In genomic region chr7:150417863-150418262, GRCh38 we compare ENCODE assay signal across 20 cellular contexts. TPM values are rescaled to one million over a fixed set of nuclear protein-coding genes. Genes with fewer than 3 reads are reported as not detected.
DNase-seq lines count a peak whose midpoint lies in the region; ATAC-seq, FAIRE-seq and TF ChIP-seq lines count a peak whose summit lies in the region.
"Had no signal": no experiment of that assay in that cellular context is flagged by ENCODE, and none has a peak within 500 bp of the region (broad histone marks: within the 10 kb centered on the region; RNA-seq: fewer than 3 reads in every experiment).

No MANE protein-coding gene starts in this region.

- no peak overlapping the region for H3K4me3 ChIP-seq in A549
- H3K4me3 ChIP-seq in GM12865 (ENCODE audit: low read depth, low read length): no peak overlapping the region
- H3K4me3 ChIP-seq in OCI-LY3 (ENCODE audit: low read length): no peak overlapping the region
- no peak overlapping the region for H3K4me3 ChIP-seq in H1 (ENCODE audit: extremely low read depth in 1 of 4, insufficient read depth in 2 of 4, low read depth in 3 of 4, low read length in 4 of 4)
- H3K4me3 ChIP-seq: dorsolateral prefrontal cortex, stomach had no signal

- no peak overlapping the region for H2AK5ac ChIP-seq in H1 (ENCODE audit: low read depth, low read length)

- H3K4me2 ChIP-seq in A549: no peak overlapping the region
- H3K4me2 ChIP-seq in OCI-LY3 (ENCODE audit: low read length): no peak overlapping the region
- no peak overlapping the region for H3K4me2 ChIP-seq in H1 (ENCODE audit: insufficient read depth in 1 of 2, low read depth in 2 of 2, low read length in 2 of 2)

- peaks cover 3% of the 10 kb centered on the region for H3K36me3 ChIP-seq in OCI-LY3 (replicated peaks; ENCODE audit: low read depth, low read length)
- H3K36me3 ChIP-seq in H1 (ENCODE audit: control insufficient read depth in 2 of 4, insufficient read depth in 4 of 4, low read length in 3 of 4): no peaks in the 10 kb centered on the region; a peak in 1 of 8 replicates

- H2BK12ac ChIP-seq in H1 (ENCODE audit: low read depth, low read length): no peak overlapping the region

- H2BK20ac ChIP-seq in H1 (ENCODE audit: low read length): no peak overlapping the region

- TF ChIP-seq CTCF in A549 (IDR thresholded peaks at IDR 0.05): peak; percentile 12; the same call in 1 of the 3 replicates
- peak; percentile 3 for TF ChIP-seq CTCF in GM12865 (IDR thresholded peaks at IDR 0.05; ENCODE audit: insufficient read depth, low read depth, low read length, missing control alignments)
- TF ChIP-seq CTCF in OCI-LY3 (IDR thresholded peaks at IDR 0.05; ENCODE audit: low read depth, low read length): peak; percentile 49
- peak in 2 of 3 experiments; percentile 30 to 31; a peak in 2 of 4 replicates for TF ChIP-seq CTCF in H1 (IDR thresholded peaks at IDR 0.05; ENCODE audit: control extremely low read depth in 1 of 3, insufficient read depth in 1 of 3, low read depth in 1 of 3, low read length in 3 of 3)
- no peak for TF ChIP-seq CTCF in GM20000 (IDR thresholded peaks at IDR 0.05; ENCODE audit: extremely low read depth, missing control alignments)

- H3K4me1 ChIP-seq in A549 (peaks cover 5% of the 10 kb centered on the region; the same call in 1 of the 3 replicates), OCI-LY3 (ENCODE audit: low read length) (peaks cover 31% of the 10 kb centered on the region), H1 (replicated peaks in 1 of 4; ENCODE audit: control insufficient read depth in 3 of 4, insufficient read depth in 4 of 4, low read length in 3 of 4) (peaks cover 0 to 3% (median 0%) of the 10 kb centered on the region in 4 experiments; a peak in 2 of 7 replicates)

- no peak for TF ChIP-seq EP300 in A549 (IDR thresholded peaks at IDR 0.05)
- TF ChIP-seq EP300 in H1 (IDR thresholded peaks at IDR 0.05; ENCODE audit: borderline replicate concordance in 1 of 2, low read depth in 2 of 2, low read length in 2 of 2): no peak

- H3K79me2 ChIP-seq in OCI-LY3 (ENCODE audit: low read length) (no peaks in the 10 kb centered on the region), H1 (ENCODE audit: control insufficient read depth in 1 of 2, insufficient read depth in 2 of 2, low read length in 2 of 2) (no peaks in the 10 kb centered on the region)

- H2BK15ac ChIP-seq in H1 (ENCODE audit: low read length): no peak overlapping the region

- H2BK120ac ChIP-seq in H1 (replicated peaks; ENCODE audit: low read depth, low read length): no peak overlapping the region

- no peak overlapping the region for H3K18ac ChIP-seq in H1 (ENCODE audit: extremely low read depth, low read length)

- WGBS in A549 (ENCODE audit: missing lambda C conversion rate): 77% methylated on average over 6 of the region's 6 CpGs
- 89% methylated on average over 6 of the region's 6 CpGs; no CpG with 5 or more reads in 1 of the 2 experiments for WGBS in H1 (ENCODE audit: extremely low coverage in 1 of 2, insufficient coverage in 1 of 2, insufficient read length in 1 of 2, insufficient replicate concordance in 2 of 2, low coverage in 1 of 2, low lambda C conversion rate in 2 of 2, missing lambda C conversion rate in 1 of 2), 2 experiments

- no peak for TF ChIP-seq RAD21 in A549 (conservative IDR thresholded peaks at IDR 0.05 in 1 of 2, IDR thresholded peaks at IDR 0.05 in 1 of 2)
- TF ChIP-seq RAD21 in H1 (IDR thresholded peaks at IDR 0.05 in 1 of 2, conservative IDR thresholded peaks at IDR 0.05 in 1 of 2; ENCODE audit: low read depth in 2 of 2, low read length in 2 of 2): peak; percentile 32 to 42; a peak in 3 of 4 replicates

- H3K27ac ChIP-seq in A549: no peak overlapping the region
- H3K27ac ChIP-seq in OCI-LY3 (ENCODE audit: low read length): no peak overlapping the region
- H3K27ac ChIP-seq in H1 (ENCODE audit: low read depth, low read length): no peak overlapping the region
- H3K27ac ChIP-seq: dorsolateral prefrontal cortex, stomach had no signal

- no peak overlapping the region for H3K23ac ChIP-seq in H1 (ENCODE audit: insufficient read length)

- no peak overlapping the region for H3K9ac ChIP-seq in OCI-LY3 (ENCODE audit: low read length)
- H3K9ac ChIP-seq in H1 (replicated peaks in 1 of 4; ENCODE audit: extremely low read depth in 1 of 4, low read depth in 3 of 4, low read length in 3 of 4): no peak overlapping the region

- no peak for DNase-seq in A549 (ENCODE audit: low read depth in 1 of 2, low spot score in 1 of 2)
- no peak for DNase-seq in GM12865 (ENCODE audit: low read depth)
- DNase-seq in H1 (ENCODE audit: low read depth in 1 of 2, low spot score in 2 of 2): peak in 1 of 2 experiments; percentile 29
- no peak for DNase-seq in NCI-H774 (lab: John Stamatoyannopoulos, UW)
- DNase-seq in GM20000 (ENCODE audit: low spot score): no peak
- DNase-seq in COR-L47 (lab: John Stamatoyannopoulos, UW): no peak
- DNase-seq in activated CD4-positive, alpha-beta T cell treated with anti-CD3 and anti-CD28 coated beads, Interleukin-2, amount 50 U/mL, for 1 hour: no peak
- DNase-seq: Calu3, left cardiac atrium, NCI-H1092, NCI-H2107, NCI-H526 treated with DMSO at 0.1 percent for 48 hours, stomach, T-helper 1 cell had no signal

- no peak overlapping the region for H4K91ac ChIP-seq in H1 (replicated peaks; ENCODE audit: insufficient read length, low read length)

- H3K23me2 ChIP-seq in H1 (ENCODE audit: low read depth, low read length): no peaks in the 10 kb centered on the region

- FAIRE-seq in A549 (lab: Jason Lieb, UNC) (no peak), H1 (lab: Jason Lieb, UNC) (no peak)
- FAIRE-seq: G401.6 had no signal

- no peak for TF ChIP-seq POLR2A in A549 (IDR thresholded peaks at IDR 0.05; ENCODE audit: low read length)
- no peak for TF ChIP-seq POLR2A in H1 (IDR thresholded peaks at IDR 0.05; ENCODE audit: control extremely low read depth in 1 of 2, low read depth in 2 of 2, low read length in 2 of 2)

- no peak overlapping the region for H3K56ac ChIP-seq in H1 (replicated peaks; ENCODE audit: insufficient read length, low read depth, low read length)

- ATAC-seq in A549: no peak
- ATAC-seq: activated CD4-positive, CD25-positive, alpha-beta regulatory T cell treated with anti-CD3 and anti-CD28 coated beads, Interleukin-2, amount 50 U/mL, for 24 hours; left cardiac atrium had no signal

- no peak overlapping the region for H3K14ac ChIP-seq in H1 (ENCODE audit: insufficient read length)

- no peak overlapping the region for H3K4ac ChIP-seq in H1 (replicated peaks; ENCODE audit: insufficient read length, low read depth, low read length)

- H3K27me3 ChIP-seq in OCI-LY3 (ENCODE audit: low read depth, low read length) (no peaks in the 10 kb centered on the region), H1 (replicated peaks in 1 of 4; ENCODE audit: control insufficient read depth in 3 of 4, extremely low read depth in 1 of 4, insufficient read depth in 3 of 4, low read length in 3 of 4) (no peaks in the 10 kb centered on the region)
- H3K27me3 ChIP-seq: dorsolateral prefrontal cortex, stomach had no signal

- H4K5ac ChIP-seq in H1 (ENCODE audit: insufficient read length, low read depth, low read length): no peak overlapping the region

- no peak overlapping the region for H2BK5ac ChIP-seq in H1 (ENCODE audit: low read depth, low read length)

- no peaks in the 10 kb centered on the region for H3K9me3 ChIP-seq in A549
- no peaks in the 10 kb centered on the region for H3K9me3 ChIP-seq in OCI-LY3 (ENCODE audit: insufficient read depth, low read length)
- no peaks in the 10 kb centered on the region for H3K9me3 ChIP-seq in H1 (ENCODE audit: insufficient read depth in 2 of 2, low read depth in 1 of 2, low read length in 1 of 2)
- H3K9me3 ChIP-seq: stomach had no signal

- H2AFZ ChIP-seq in OCI-LY3 (ENCODE audit: low read depth, low read length) (no peak overlapping the region), H1 (ENCODE audit: low read length) (no peak overlapping the region)

- CTCF ChIA-PET in A549 (lab: Yijun Ruan, JAX): interaction anchor here (0.6 to 1.6 kb wide), 5 partner anchors 8 to 684 kb away, joined by 3 to 5 read pairs (median 3); no protein-coding TSS in a partner anchor
- CTCF ChIA-PET in H1 (lab: Charles Lee; ENCODE audit: partially characterized antibody): interaction anchor here (0.6 to 2.2 kb wide), 20 partner anchors 9 to 675 kb away, joined by 3 to 6 read pairs (median 3); partner anchors contain the start of gene RARRES2

- POLR2A ChIA-PET in A549 (lab: Yijun Ruan, JAX): no interaction called here
- POLR2A ChIA-PET in H1 (lab: Charles Lee; ENCODE audit: partially characterized antibody): interaction anchor here (0.7 to 2.9 kb wide), 8 partner anchors 9 to 78 kb away, joined by 3 to 12 read pairs (median 4); partner anchors contain the start of gene REPIN1

- H4K8ac ChIP-seq in H1 (ENCODE audit: extremely low read depth, insufficient read depth, low read length): no peak overlapping the region

- no peaks in the 10 kb centered on the region for H3K79me1 ChIP-seq in H1 (ENCODE audit: low read depth, low read length)

- H4K20me1 ChIP-seq in OCI-LY3 (ENCODE audit: insufficient read depth, low read length) (no peaks in the 10 kb centered on the region), H1 (replicated peaks in 1 of 2; ENCODE audit: control insufficient read depth in 1 of 2, insufficient read depth in 2 of 2, low read length in 2 of 2) (no peaks in the 10 kb centered on the region)

RNA-seq across cellular contexts. Expression of gene GIMAP8, which starts 32.6 kb away (rescaled TPM):
- polyA plus RNA-seq in A549 (2011; rRNA removed) (not detected in 2 replicates), A549 (2017; fragmentation: RNase III; extraction: RNeasy Plus Mini Kit Qiagen cat#74134 plus additional on column Dnase treatment) (not detected in 3 replicates), H1 (2011; rRNA removed) (not detected in 2 replicates)
- polyA plus RNA-seq in A549 (2012; cell fraction: cytosol; rRNA removed): not detected in 2 replicates
- not detected in 2 replicates for polyA plus RNA-seq in A549 (2012; cell fraction: nucleus; rRNA removed)
- not detected in 2 replicates for polyA minus RNA-seq in A549 (2011; rRNA and poly(A)+ RNA removed)
- total RNA-seq in H1 (2021; fragmentation: NEBNext Ultra II Directional; extraction: Animal tissue kit (Norgen Biotek cat#: 25700)): not detected in 2 replicates
- not detected for polyA plus RNA-seq in H1 (2011; cell fraction: cytosol; rRNA removed)
- polyA plus RNA-seq in H1 (2011; cell fraction: nucleus; rRNA removed): not detected
- polyA plus RNA-seq in H1 (2012, experiment 1 of 2): not detected in 4 replicates
- not detected for polyA plus RNA-seq in H1 (2012, experiment 2 of 2)
- not detected for polyA plus RNA-seq in H1 (2013, experiment 1 of 2)
- 0.02 TPM for polyA plus RNA-seq in H1 (2013, experiment 2 of 2)
- not detected in 2 replicates for polyA minus RNA-seq in H1 (2011; rRNA and poly(A)+ RNA removed)
- not detected for polyA minus RNA-seq in H1 (2011; cell fraction: cytosol; rRNA and poly(A)+ RNA removed)
- 0.20 TPM for polyA minus RNA-seq in H1 (2011; cell fraction: nucleus; rRNA and poly(A)+ RNA removed)
- total RNA-seq: Calu3, mesothelial cell of epicardium, neural crest cell had no signal

RNA-seq across cellular contexts. Expression of gene ZNF775, which starts 38.7 kb away (rescaled TPM):
- polyA plus RNA-seq in A549 (2011; rRNA removed): 1.5 and 1.7 TPM in 2 replicates
- polyA plus RNA-seq in A549 (2012; cell fraction: cytosol; rRNA removed): 3.7 and 5.1 TPM in 2 replicates
- polyA plus RNA-seq in A549 (2012; cell fraction: nucleus; rRNA removed): 4.8 and 9.0 TPM in 2 replicates
- polyA plus RNA-seq in A549 (2017; fragmentation: RNase III; extraction: RNeasy Plus Mini Kit Qiagen cat#74134 plus additional on column Dnase treatment): 4.5 to 5.4 TPM (median 5.4 TPM) in 3 replicates
- 0.83 and 1.2 TPM in 2 replicates for polyA minus RNA-seq in A549 (2011; rRNA and poly(A)+ RNA removed)
- 21.5 and 24.9 TPM in 2 replicates for total RNA-seq in H1 (2021; fragmentation: NEBNext Ultra II Directional; extraction: Animal tissue kit (Norgen Biotek cat#: 25700))
- polyA plus RNA-seq in H1 (2011; rRNA removed): 13.6 and 22.5 TPM in 2 replicates
- 23.8 TPM for polyA plus RNA-seq in H1 (2011; cell fraction: cytosol; rRNA removed)
- polyA plus RNA-seq in H1 (2011; cell fraction: nucleus; rRNA removed): 26.9 TPM
- 12.3 to 21.8 TPM (median 20.3 TPM) in 4 replicates for polyA plus RNA-seq in H1 (2012, experiment 1 of 2)
- polyA plus RNA-seq in H1 (2012, experiment 2 of 2): 13.0 TPM
- 9.1 TPM for polyA plus RNA-seq in H1 (2013, experiment 1 of 2)
- polyA plus RNA-seq in H1 (2013, experiment 2 of 2): 8.5 TPM
- 2.5 and 2.9 TPM in 2 replicates for polyA minus RNA-seq in H1 (2011; rRNA and poly(A)+ RNA removed)
- polyA minus RNA-seq in H1 (2011; cell fraction: cytosol; rRNA and poly(A)+ RNA removed): 21.4 TPM
- polyA minus RNA-seq in H1 (2011; cell fraction: nucleus; rRNA and poly(A)+ RNA removed): 15.7 TPM

RNA-seq across cellular contexts. Expression of gene REPIN1, which starts 49.2 kb away (rescaled TPM):
- polyA plus RNA-seq in A549 (2011; rRNA removed): 48.1 and 58.0 TPM in 2 replicates
- 78.8 and 110 TPM in 2 replicates for polyA plus RNA-seq in A549 (2012; cell fraction: cytosol; rRNA removed)
- 120 and 144 TPM in 2 replicates for polyA plus RNA-seq in A549 (2012; cell fraction: nucleus; rRNA removed)
- 86.2 to 101 TPM (median 101 TPM) in 3 replicates for polyA plus RNA-seq in A549 (2017; fragmentation: RNase III; extraction: RNeasy Plus Mini Kit Qiagen cat#74134 plus additional on column Dnase treatment)
- polyA minus RNA-seq in A549 (2011; rRNA and poly(A)+ RNA removed): 43.9 and 44.5 TPM in 2 replicates
- 125 and 130 TPM in 2 replicates for total RNA-seq in H1 (2021; fragmentation: NEBNext Ultra II Directional; extraction: Animal tissue kit (Norgen Biotek cat#: 25700))
- 98.6 and 147 TPM in 2 replicates for polyA plus RNA-seq in H1 (2011; rRNA removed)
- 110 TPM for polyA plus RNA-seq in H1 (2011; cell fraction: cytosol; rRNA removed)
- 159 TPM for polyA plus RNA-seq in H1 (2011; cell fraction: nucleus; rRNA removed)
- 81.6 to 105 TPM (median 96.5 TPM) in 4 replicates for polyA plus RNA-seq in H1 (2012, experiment 1 of 2)
- polyA plus RNA-seq in H1 (2012, experiment 2 of 2): 86.7 TPM
- polyA plus RNA-seq in H1 (2013, experiment 1 of 2): 78.2 TPM
- polyA plus RNA-seq in H1 (2013, experiment 2 of 2): 74.4 TPM
- polyA minus RNA-seq in H1 (2011; rRNA and poly(A)+ RNA removed): 39.8 and 47.5 TPM in 2 replicates
- polyA minus RNA-seq in H1 (2011; cell fraction: cytosol; rRNA and poly(A)+ RNA removed): 55.6 TPM
- 72.6 TPM for polyA minus RNA-seq in H1 (2011; cell fraction: nucleus; rRNA and poly(A)+ RNA removed)

Comparison
In these comparisons a context has a peak if more than half of its experiments do, and no peak if none do; other contexts are left out.
1. Of the 18 proteins assayed by ChIP-seq in both H1 and A549: peak only in H1: RAD21; only in A549: none; in both: CTCF; in neither: 16.